In genomic region chr22:23182289-23183106, GRCh38 we compare ENCODE assay signal across 8 cellular contexts. TPM values are rescaled to one million over a fixed set of nuclear protein-coding genes. Genes with fewer than 3 reads are reported as not detected.
DNase-seq lines count a peak whose midpoint lies in the region; ATAC-seq and TF ChIP-seq lines count a peak whose summit lies in the region.

No MANE protein-coding gene starts in this region.

- H3K4me3 ChIP-seq in epithelial cell of proximal tubule (ENCODE audit: low read depth, low read length) (peak overlapping the region; percentile 67), aorta (ENCODE audit: low read length in 2 of 2) (peak overlapping the region; percentile 36 to 68)

- H3K9me3 Mint-ChIP-seq in activated CD4-positive, alpha-beta memory T cell treated with anti-CD3 and anti-CD28 coated beads, Interleukin-2, amount 10 ng/mL, durations not matched to agents 7 days and 5 days: no peaks in the 10 kb centered on the region
- H3K9me3 Mint-ChIP-seq in osteocyte (ENCODE audit: unreplicated experiment): no peaks in the 10 kb centered on the region

- no peaks in the 10 kb centered on the region for H3K36me3 ChIP-seq in aorta (ENCODE audit: control insufficient read depth in 1 of 2, insufficient read depth in 2 of 2, low read length in 1 of 2)

- H3K4me1 ChIP-seq in aorta (ENCODE audit: control insufficient read depth in 1 of 2, insufficient read depth in 2 of 2, low read length in 2 of 2): no peaks in the 10 kb centered on the region

- H3K27me3 Mint-ChIP-seq in activated CD4-positive, alpha-beta memory T cell treated with anti-CD3 and anti-CD28 coated beads, Interleukin-2, amount 10 ng/mL, durations not matched to agents 7 days and 5 days: peaks cover 2% of the 10 kb centered on the region
- H3K27me3 Mint-ChIP-seq in osteocyte (ENCODE audit: unreplicated experiment): no peaks in the 10 kb centered on the region

- peak overlapping the region; percentile 83 for H3K4me3 Mint-ChIP-seq in activated CD4-positive, alpha-beta memory T cell treated with anti-CD3 and anti-CD28 coated beads, Interleukin-2, amount 10 ng/mL, durations not matched to agents 7 days and 5 days
- H3K4me3 Mint-ChIP-seq in osteocyte (ENCODE audit: unreplicated experiment): peak overlapping the region; percentile 70

- WGBS in aorta, 2 donors: 33 to 43% methylated on average over 13 of the region's 13 CpGs

- H3K27me3 ChIP-seq in aorta (ENCODE audit: control insufficient read depth in 1 of 2, insufficient read depth in 2 of 2, low read length in 1 of 2): no peaks in the 10 kb centered on the region

- no peak for ATAC-seq in aorta (ENCODE audit: low FRiP score)

- CTCF ChIA-PET in activated CD4-positive, alpha-beta memory T cell treated with anti-CD3 and anti-CD28 coated beads, Interleukin-2, amount 10 ng/mL, durations not matched to agents 7 days and 5 days (lab: Charles Lee): interaction anchor here (1.4 to 14.0 kb wide), 2 partner anchors 61 to 105 kb away, joined by 4 to 272 read pairs; no protein-coding TSS in a partner anchor

- H3K27ac ChIP-seq in aorta (ENCODE audit: low read depth in 1 of 2, low read length in 2 of 2): peak overlapping the region in 1 of 2 donors; percentile 27

- DNase-seq in ELR (ENCODE audit: low read depth) (peak; percentile 44), NCI-H1105 (lab: John Stamatoyannopoulos, UW) (peak; percentile 46), epithelial cell of proximal tubule (ENCODE audit: low read depth) (no peak), osteocyte (ENCODE audit: extremely low spot score, unreplicated experiment) (no peak), aorta (no peak), NCI-H146 treated with DMSO at 0.1 percent for 48 hours (lab: John Stamatoyannopoulos, UW; ENCODE audit: unreplicated experiment) (no peak), posterior vena cava (ENCODE audit: low spot score) (no peak)
- DNase-seq in activated CD4-positive, alpha-beta memory T cell treated with anti-CD3 and anti-CD28 coated beads, Interleukin-2, amount 10 ng/mL, durations not matched to agents 7 days and 5 days: peak; percentile 56

- intact Hi-C loops in aorta (cut with DNase I): loop anchor here in 1 of 2 donors (5.0 kb wide), 1 partner anchor 35 kb away; no protein-coding TSS in a partner anchor
- intact Hi-C loops in posterior vena cava (cut with DNase I): loop anchor here in 1 of 2 donors (5.0 kb wide), 2 partner anchors 35 to 445 kb away; no protein-coding TSS in a partner anchor

- peaks cover 69% of the 10 kb centered on the region for H3K4me1 Mint-ChIP-seq in activated CD4-positive, alpha-beta memory T cell treated with anti-CD3 and anti-CD28 coated beads, Interleukin-2, amount 10 ng/mL, durations not matched to agents 7 days and 5 days
- H3K4me1 Mint-ChIP-seq in osteocyte (ENCODE audit: unreplicated experiment): peaks cover 51% of the 10 kb centered on the region

- POLR2A ChIA-PET in activated CD4-positive, alpha-beta memory T cell treated with anti-CD3 and anti-CD28 coated beads, Interleukin-2, amount 10 ng/mL, durations not matched to agents 7 days and 5 days (lab: Charles Lee): interaction anchor here (0.9 to 4.0 kb wide), 6 partner anchors 34 to 99 kb away, joined by 3 to 25 read pairs (median 3); partner anchors contain the start of gene RSPH14

- TF ChIP-seq CTCF in epithelial cell of proximal tubule (conservative IDR thresholded peaks at IDR 0.05; ENCODE audit: low read depth, low read length) (no peak), osteocyte (IDR thresholded peaks at IDR 0.05) (no peak)

- H3K27ac Mint-ChIP-seq in activated CD4-positive, alpha-beta memory T cell treated with anti-CD3 and anti-CD28 coated beads, Interleukin-2, amount 10 ng/mL, durations not matched to agents 7 days and 5 days: peak overlapping the region; percentile 73
- peak overlapping the region; percentile 50 for H3K27ac Mint-ChIP-seq in osteocyte (ENCODE audit: unreplicated experiment)

- H3K36me3 Mint-ChIP-seq in activated CD4-positive, alpha-beta memory T cell treated with anti-CD3 and anti-CD28 coated beads, Interleukin-2, amount 10 ng/mL, durations not matched to agents 7 days and 5 days (ENCODE audit: low read depth): peaks cover 35% of the 10 kb centered on the region
- peaks cover 4% of the 10 kb centered on the region for H3K36me3 Mint-ChIP-seq in osteocyte (ENCODE audit: unreplicated experiment)

- H3K9me3 ChIP-seq in aorta (ENCODE audit: control insufficient read depth, low read length): no peaks in the 10 kb centered on the region

RNA-seq across cellular contexts. Expression of gene BCR, which starts 2.2 kb away (rescaled TPM):
- 10 to 100 TPM; 60.7 to 63.2 TPM for total RNA-seq in activated CD4-positive, alpha-beta memory T cell treated with anti-CD3 and anti-CD28 coated beads, Interleukin-2, amount 10 ng/mL, durations not matched to agents 7 days and 5 days
- total RNA-seq in epithelial cell of proximal tubule (46.9 and 69.0 TPM in 2 replicates), osteocyte (35.3 and 45.1 TPM in 2 replicates), aorta (100 to 1,000 TPM; 113 to 120 TPM), posterior vena cava (10 to 100 TPM; 40.3 to 47.4 TPM)
- polyA plus RNA-seq in aorta: 10 to 100 TPM in 1 of 2 donors, 1 to 10 TPM in 1; 5.3 to 30.1 TPM

RNA-seq across cellular contexts. Expression of gene RAB36, which starts 37.2 kb away (rescaled TPM):
- under 1 TPM in 1 of 2 experiments, not detected in 1; 0.33 TPM for total RNA-seq in activated CD4-positive, alpha-beta memory T cell treated with anti-CD3 and anti-CD28 coated beads, Interleukin-2, amount 10 ng/mL, durations not matched to agents 7 days and 5 days
- total RNA-seq in epithelial cell of proximal tubule (3.4 and 3.5 TPM in 2 replicates), osteocyte (3.8 and 4.8 TPM in 2 replicates), aorta (1 to 10 TPM; 1.8 to 3.2 TPM), posterior vena cava (1 to 10 TPM; 4.2 to 5.1 TPM)
- 1 to 10 TPM; 1.0 to 2.1 TPM for polyA plus RNA-seq in aorta

RNA-seq across cellular contexts. Expression of gene RSPH14, which starts 40.7 kb away (rescaled TPM):
- not detected for total RNA-seq in activated CD4-positive, alpha-beta memory T cell treated with anti-CD3 and anti-CD28 coated beads, Interleukin-2, amount 10 ng/mL, durations not matched to agents 7 days and 5 days
- total RNA-seq in epithelial cell of proximal tubule (0.17 and 0.72 TPM in 2 replicates), osteocyte (not detected in 2 replicates), aorta (1 to 10 TPM in 1 of 2 donors, under 1 TPM in 1; 0.78 to 1.2 TPM), posterior vena cava (under 1 TPM; 0.32 to 0.57 TPM)
- polyA plus RNA-seq in aorta: not detected

Comparison
In these comparisons a context has a peak if more than half of its experiments do, and no peak if none do; other contexts are left out.
1. DNase-seq: peak in ELR (single experiment), NCI-H1105 (single experiment) and activated CD4-positive, alpha-beta memory T cell treated with anti-CD3 and anti-CD28 coated beads, Interleukin-2, amount 10 ng/mL, durations not matched to agents 7 days and 5 days (single experiment); none in epithelial cell of proximal tubule (single experiment), osteocyte (single experiment), aorta (0 of 2), NCI-H146 treated with DMSO at 0.1 percent for 48 hours (single experiment) and posterior vena cava (single experiment).